Comparison of ENCODE assay signal across 2 cellular contexts in the genomic region with DNA sequence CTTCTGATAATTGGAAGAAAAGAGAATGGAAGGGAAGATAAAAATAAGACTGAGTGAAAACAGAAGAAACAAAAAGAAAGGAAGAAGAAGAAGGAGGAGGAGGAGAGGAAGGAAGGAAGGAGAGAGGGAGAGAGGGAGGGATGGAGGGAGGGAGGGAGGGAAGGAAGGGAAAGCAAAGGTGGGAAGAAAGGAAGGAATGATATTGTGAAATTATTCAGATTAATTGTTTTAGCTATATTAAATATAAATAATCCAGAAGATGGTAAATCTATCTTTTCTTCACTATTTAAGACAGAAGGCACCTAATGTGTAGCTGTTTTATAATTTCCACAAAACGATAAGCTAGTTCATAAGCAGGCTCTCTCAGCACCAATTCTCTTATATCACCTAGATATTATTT.
A peak's percentile ranks its signal among the peaks of the same experiment; 100 is the strongest.
TF ChIP-seq lines count a peak whose summit lies in the region.

No MANE protein-coding gene starts in this region.

TF ChIP-seq in HepG2, 621 proteins besides CTCF, POLR2A, EP300 and RAD21:
- no peak for TF ChIP-seq ZNF572 (CRISPR knock-in tag; IDR thresholded peaks at IDR 0.05)
- TF ChIP-seq HNRNPK (IDR thresholded peaks at IDR 0.05; ENCODE audit: low read depth, low read length, poor library complexity, severe bottlenecking): peak; percentile 82

TF ChIP-seq in K562, 482 proteins besides CTCF, POLR2A, EP300 and RAD21:
- no peak for TF ChIP-seq ZNF212 (CRISPR knock-in tag; IDR thresholded peaks at IDR 0.05)
- peak; percentile 63 for TF ChIP-seq PCBP2 (IDR thresholded peaks at IDR 0.05; ENCODE audit: low read depth, low read length, poor library complexity, severe bottlenecking)
